11 cellular contexts compared by ENCODE assay signal in genomic region chr2:7377861-7378569, GRCh38.
A peak's percentile ranks its signal among the peaks of the same experiment; 100 is the strongest.
DNase-seq lines count a peak whose midpoint lies in the region; ATAC-seq and TF ChIP-seq lines count a peak whose summit lies in the region.
"Had no signal": no experiment of that assay in that cellular context is flagged by ENCODE, and none has a peak within 500 bp of the region (broad histone marks: within the 10 kb centered on the region; RNA-seq: fewer than 3 reads in every experiment).

No MANE protein-coding gene starts in this region.

- ATAC-seq in Right ventricle myocardium superior (ENCODE audit: poor library complexity) (peak; percentile 66), GM18502 (IDR thresholded peaks at IDR 0.05; ENCODE audit: poor library complexity, unreplicated experiment) (no peak), GM18867 (IDR thresholded peaks at IDR 0.05; ENCODE audit: unreplicated experiment) (no peak)
- ATAC-seq: Panc1 had no signal

- TF ChIP-seq CTCF in right atrium auricular region (IDR thresholded peaks at IDR 0.05) (no peak), GM10248 (IDR thresholded peaks at IDR 0.05; ENCODE audit: control extremely low read depth, extremely low read depth, low read depth, missing control alignments) (no peak)

- no peak overlapping the region for H3K27ac Mint-ChIP-seq in CD4-positive, alpha-beta memory T cell

- H3K27me3 ChIP-seq in right atrium auricular region, result no peaks in the 10 kb centered on the region
- no peaks in the 10 kb centered on the region for H3K27me3 ChIP-seq in CD4-positive, alpha-beta memory T cell (ENCODE audit: insufficient read depth, low read length)

- H3K36me3 Mint-ChIP-seq in CD4-positive, alpha-beta memory T cell, result no peaks in the 10 kb centered on the region

- in situ Hi-C loops in SK-MEL-5 (cut with HindIII; ENCODE audit: low pct_unique_long_range_greater_than_20kb, low sequenced_read_pairs), result no loop called here

- no peaks in the 10 kb centered on the region for H3K9me3 Mint-ChIP-seq in CD4-positive, alpha-beta memory T cell

- intact Hi-C loops in Right ventricle myocardium superior (cut with DNase I), result no loop called here
- intact Hi-C loops in CD4-positive, alpha-beta memory T cell (cut with micrococcal nuclease), result no loop called here

- no peak overlapping the region for H3K27ac ChIP-seq in right atrium auricular region
- H3K27ac ChIP-seq in CD4-positive, alpha-beta memory T cell (ENCODE audit: low read depth, low read length), result no peak overlapping the region
- H3K27ac ChIP-seq: spleen had no signal

- POLR2A ChIA-PET in CD4-positive, alpha-beta memory T cell (lab: Charles Lee; ENCODE audit: partially characterized antibody), result no interaction called here
- POLR2A ChIA-PET in GM10248 (lab: Yijun Ruan, JAX), result no interaction called here

- no peak overlapping the region for H3K4me3 Mint-ChIP-seq in CD4-positive, alpha-beta memory T cell

- DNase-seq in Right ventricle myocardium superior, result peak; percentile 52
- no peak for DNase-seq in right atrium auricular region (ENCODE audit: low spot score)
- peak; percentile 33 for DNase-seq in SK-MEL-5 (ENCODE audit: low read depth, low spot score)
- DNase-seq in iPS-NIHi11 (ENCODE audit: low spot score), result peak; percentile 19
- no peak for DNase-seq in CD4-positive, alpha-beta memory T cell
- DNase-seq in GM10248 (ENCODE audit: extremely low spot score), result no peak
- DNase-seq: spleen had no signal

- H3K27me3 Mint-ChIP-seq in CD4-positive, alpha-beta memory T cell, result peaks cover 4 to 7% of the 10 kb centered on the region in 2 donors

- CTCF ChIA-PET in CD4-positive, alpha-beta memory T cell (lab: Charles Lee; ENCODE audit: partially characterized antibody), result no interaction called here
- CTCF ChIA-PET in GM10248 (lab: Yijun Ruan, JAX), result no interaction called here

- peaks cover 0 to 9% of the 10 kb centered on the region in 2 donors for H3K4me1 ChIP-seq in right atrium auricular region
- H3K4me1 ChIP-seq in CD4-positive, alpha-beta memory T cell (ENCODE audit: insufficient read depth, low read length), result no peaks in the 10 kb centered on the region
- H3K4me1 ChIP-seq: HAP-1, spleen had no signal

- H3K4me3 ChIP-seq in right atrium auricular region, result no peak overlapping the region
- H3K4me3 ChIP-seq in CD4-positive, alpha-beta memory T cell (ENCODE audit: low read length in 2 of 2), result no peak overlapping the region
- H3K4me3 ChIP-seq: HAP-1, spleen had no signal

- H3K4me1 Mint-ChIP-seq in CD4-positive, alpha-beta memory T cell, result no peaks in the 10 kb centered on the region

- H3K9me3 ChIP-seq in right atrium auricular region, result no peaks in the 10 kb centered on the region
- no peaks in the 10 kb centered on the region for H3K9me3 ChIP-seq in CD4-positive, alpha-beta memory T cell (ENCODE audit: control insufficient read depth in 1 of 2, low read length in 2 of 2)
- H3K9me3 ChIP-seq: HAP-1, spleen had no signal

- H3K36me3 ChIP-seq in right atrium auricular region, result no peaks in the 10 kb centered on the region
- H3K36me3 ChIP-seq in CD4-positive, alpha-beta memory T cell (ENCODE audit: insufficient read depth, low read length), result no peaks in the 10 kb centered on the region
- H3K36me3 ChIP-seq: HAP-1, spleen had no signal

Comparison
In these comparisons a context has a peak if more than half of its experiments do, and no peak if none do; other contexts are left out.
1. DNase-seq: peak in Right ventricle myocardium superior (single experiment), SK-MEL-5 (single experiment) and iPS-NIHi11 (single experiment); none in right atrium auricular region (single experiment), CD4-positive, alpha-beta memory T cell (0 of 5) and GM10248 (single experiment).